Comparison of ENCODE assay signal across 11 cellular contexts in genomic region chr3:71728632-71729342, GRCh38. TPM values are rescaled to one million over a fixed set of nuclear protein-coding genes. Genes with fewer than 3 reads are reported as not detected.
DNase-seq lines count a peak whose midpoint lies in the region; ATAC-seq and TF ChIP-seq lines count a peak whose summit lies in the region.
"Had no signal": no experiment of that assay in that cellular context is flagged by ENCODE, and none has a peak within 500 bp of the region (broad histone marks: within the 10 kb centered on the region; RNA-seq: fewer than 3 reads in every experiment).

No MANE protein-coding gene starts in this region.

- no peak for TF ChIP-seq CTCF in brain (conservative IDR thresholded peaks at IDR 0.05)

- intact Hi-C loops in activated CD4-positive, alpha-beta memory T cell treated with anti-CD3 and anti-CD28 coated beads for 36 hours (cut with micrococcal nuclease), result loop anchor here (1.0 to 10.0 kb wide), 8 partner anchors 17 to 1356 kb away; partner anchors contain the start of genes PPP4R2 and RYBP
- intact Hi-C loops in posterior cingulate gyrus (cut with DNase I), result loop anchor here (10.0 kb wide), 1 partner anchor 1356 kb away; no protein-coding TSS in a partner anchor

- H3K27me3 Mint-ChIP-seq in activated CD4-positive, alpha-beta memory T cell treated with anti-CD3 and anti-CD28 coated beads for 36 hours, result no peaks in the 10 kb centered on the region
- H3K27me3 Mint-ChIP-seq in activated CD4-positive, alpha-beta memory T cell treated with anti-CD3 and anti-CD28 coated beads, Interleukin-2, amount 10 ng/mL, durations not matched to agents 7 days and 5 days, result no peaks in the 10 kb centered on the region
- peaks cover 5% of the 10 kb centered on the region for H3K27me3 Mint-ChIP-seq in brain

- H3K9me3 Mint-ChIP-seq in activated CD4-positive, alpha-beta memory T cell treated with anti-CD3 and anti-CD28 coated beads for 36 hours, result no peaks in the 10 kb centered on the region
- H3K9me3 Mint-ChIP-seq in activated CD4-positive, alpha-beta memory T cell treated with anti-CD3 and anti-CD28 coated beads, Interleukin-2, amount 10 ng/mL, durations not matched to agents 7 days and 5 days, result no peaks in the 10 kb centered on the region
- H3K9me3 Mint-ChIP-seq in brain, result peaks cover 0 to 6% (median 0%) of the 10 kb centered on the region in 5 experiments

- no peaks in the 10 kb centered on the region for H3K36me3 Mint-ChIP-seq in activated CD4-positive, alpha-beta memory T cell treated with anti-CD3 and anti-CD28 coated beads for 36 hours
- H3K36me3 Mint-ChIP-seq in activated CD4-positive, alpha-beta memory T cell treated with anti-CD3 and anti-CD28 coated beads, Interleukin-2, amount 10 ng/mL, durations not matched to agents 7 days and 5 days (ENCODE audit: low read depth), result peaks cover 13% of the 10 kb centered on the region
- no peaks in the 10 kb centered on the region for H3K36me3 Mint-ChIP-seq in brain

- no peak overlapping the region for H3K4me3 Mint-ChIP-seq in activated CD4-positive, alpha-beta memory T cell treated with anti-CD3 and anti-CD28 coated beads for 36 hours
- H3K4me3 Mint-ChIP-seq in activated CD4-positive, alpha-beta memory T cell treated with anti-CD3 and anti-CD28 coated beads, Interleukin-2, amount 10 ng/mL, durations not matched to agents 7 days and 5 days, result no peak overlapping the region
- peak overlapping the region; percentile 14 to 84 (median 78) for H3K4me3 Mint-ChIP-seq in brain

- peak; percentile 40 for DNase-seq in activated CD4-positive, alpha-beta memory T cell treated with anti-CD3 and anti-CD28 coated beads for 36 hours
- DNase-seq in activated CD4-positive, alpha-beta memory T cell treated with anti-CD3 and anti-CD28 coated beads, Interleukin-2, amount 10 ng/mL, durations not matched to agents 7 days and 5 days, result no peak
- DNase-seq in NCI-H1436 (lab: John Stamatoyannopoulos, UW) (peak; percentile 75), posterior cingulate gyrus (peak in 9 of 10 donors; percentile 28 to 94 (median 62)), NCI-H2107 treated with DMSO at 0.1 percent for 48 hours (lab: John Stamatoyannopoulos, UW; ENCODE audit: unreplicated experiment) (no peak)
- DNase-seq: colonic mucosa, KBM-7 had no signal

- no peak overlapping the region for H3K27ac Mint-ChIP-seq in activated CD4-positive, alpha-beta memory T cell treated with anti-CD3 and anti-CD28 coated beads for 36 hours
- no peak overlapping the region for H3K27ac Mint-ChIP-seq in activated CD4-positive, alpha-beta memory T cell treated with anti-CD3 and anti-CD28 coated beads, Interleukin-2, amount 10 ng/mL, durations not matched to agents 7 days and 5 days
- peak overlapping the region; percentile 30 to 99 (median 87) for H3K27ac Mint-ChIP-seq in brain

- ATAC-seq in GM21360 (IDR thresholded peaks at IDR 0.05; ENCODE audit: unreplicated experiment) (no peak), HG03135 (IDR thresholded peaks at IDR 0.05; ENCODE audit: unreplicated experiment) (no peak)

- POLR2A ChIA-PET in activated CD4-positive, alpha-beta memory T cell treated with anti-CD3 and anti-CD28 coated beads for 36 hours (lab: Charles Lee), result no interaction called here
- POLR2A ChIA-PET in activated CD4-positive, alpha-beta memory T cell treated with anti-CD3 and anti-CD28 coated beads, Interleukin-2, amount 10 ng/mL, durations not matched to agents 7 days and 5 days (lab: Charles Lee), result interaction anchor here (1.5 kb wide), 1 partner anchor 12 kb away, joined by 3 read pairs; no protein-coding TSS in a partner anchor

- CTCF ChIA-PET in activated CD4-positive, alpha-beta memory T cell treated with anti-CD3 and anti-CD28 coated beads for 36 hours (lab: Charles Lee), result interaction anchor here (0.6 to 4.9 kb wide), 19 partner anchors 10 to 1123 kb away, joined by 3 to 87 read pairs (median 5); partner anchors contain the start of gene SHQ1
- CTCF ChIA-PET in activated CD4-positive, alpha-beta memory T cell treated with anti-CD3 and anti-CD28 coated beads, Interleukin-2, amount 10 ng/mL, durations not matched to agents 7 days and 5 days (lab: Charles Lee), result interaction anchor here (0.7 to 3.0 kb wide), 10 partner anchors 10 to 147 kb away, joined by 3 to 49 read pairs (median 8); no protein-coding TSS in a partner anchor

- H3K4me1 Mint-ChIP-seq in activated CD4-positive, alpha-beta memory T cell treated with anti-CD3 and anti-CD28 coated beads for 36 hours (ENCODE audit: low read depth), result peaks cover 35% of the 10 kb centered on the region
- peaks cover 46% of the 10 kb centered on the region for H3K4me1 Mint-ChIP-seq in activated CD4-positive, alpha-beta memory T cell treated with anti-CD3 and anti-CD28 coated beads, Interleukin-2, amount 10 ng/mL, durations not matched to agents 7 days and 5 days
- H3K4me1 Mint-ChIP-seq in brain, result peaks cover 60% of the 10 kb centered on the region

RNA-seq across cellular contexts. Expression of gene EIF4E3, which starts 3.6 kb away (rescaled TPM):
- total RNA-seq in activated CD4-positive, alpha-beta memory T cell treated with anti-CD3 and anti-CD28 coated beads for 36 hours, result 10 to 100 TPM; 36.7 to 37.6 TPM
- total RNA-seq in activated CD4-positive, alpha-beta memory T cell treated with anti-CD3 and anti-CD28 coated beads, Interleukin-2, amount 10 ng/mL, durations not matched to agents 7 days and 5 days, result 10 to 100 TPM; 76.9 TPM
- 7.2 TPM for polyA plus RNA-seq in brain (ENCODE audit: insufficient read depth, low read depth, low replicate concordance)

RNA-seq across cellular contexts. Expression of gene GPR27, which starts 24.9 kb away (rescaled TPM):
- 1 to 10 TPM; 1.2 to 1.3 TPM for total RNA-seq in activated CD4-positive, alpha-beta memory T cell treated with anti-CD3 and anti-CD28 coated beads for 36 hours
- 1 to 10 TPM; 3.0 to 3.1 TPM for total RNA-seq in activated CD4-positive, alpha-beta memory T cell treated with anti-CD3 and anti-CD28 coated beads, Interleukin-2, amount 10 ng/mL, durations not matched to agents 7 days and 5 days
- 9.5 TPM for polyA plus RNA-seq in brain (ENCODE audit: insufficient read depth, low read depth, low replicate concordance)

RNA-seq across cellular contexts. Expression of gene PROK2, which starts 56.2 kb away (rescaled TPM):
- under 1 TPM; 0.26 to 0.44 TPM for total RNA-seq in activated CD4-positive, alpha-beta memory T cell treated with anti-CD3 and anti-CD28 coated beads for 36 hours
- total RNA-seq in activated CD4-positive, alpha-beta memory T cell treated with anti-CD3 and anti-CD28 coated beads, Interleukin-2, amount 10 ng/mL, durations not matched to agents 7 days and 5 days, result 1 to 10 TPM; 2.5 to 2.8 TPM
- not detected for polyA plus RNA-seq in brain (ENCODE audit: insufficient read depth, low read depth, low replicate concordance)
- polyA plus RNA-seq: BJ had no signal

Comparison
In these comparisons a context has a peak if more than half of its experiments do, and no peak if none do; other contexts are left out.
1. DNase-seq: peak in activated CD4-positive, alpha-beta memory T cell treated with anti-CD3 and anti-CD28 coated beads for 36 hours (single experiment), NCI-H1436 (single experiment) and posterior cingulate gyrus (9 of 10); none in activated CD4-positive, alpha-beta memory T cell treated with anti-CD3 and anti-CD28 coated beads, Interleukin-2, amount 10 ng/mL, durations not matched to agents 7 days and 5 days (single experiment) and NCI-H2107 treated with DMSO at 0.1 percent for 48 hours (single experiment).
2. H3K27ac Mint-ChIP-seq: peak in brain (5 of 5); none in activated CD4-positive, alpha-beta memory T cell treated with anti-CD3 and anti-CD28 coated beads for 36 hours (single experiment) and activated CD4-positive, alpha-beta memory T cell treated with anti-CD3 and anti-CD28 coated beads, Interleukin-2, amount 10 ng/mL, durations not matched to agents 7 days and 5 days (single experiment).
3. H3K4me3 Mint-ChIP-seq: peak in brain (5 of 5); none in activated CD4-positive, alpha-beta memory T cell treated with anti-CD3 and anti-CD28 coated beads for 36 hours (single experiment) and activated CD4-positive, alpha-beta memory T cell treated with anti-CD3 and anti-CD28 coated beads, Interleukin-2, amount 10 ng/mL, durations not matched to agents 7 days and 5 days (single experiment).